ENCODE assay signal across 1 cellular context in the genomic region with DNA sequence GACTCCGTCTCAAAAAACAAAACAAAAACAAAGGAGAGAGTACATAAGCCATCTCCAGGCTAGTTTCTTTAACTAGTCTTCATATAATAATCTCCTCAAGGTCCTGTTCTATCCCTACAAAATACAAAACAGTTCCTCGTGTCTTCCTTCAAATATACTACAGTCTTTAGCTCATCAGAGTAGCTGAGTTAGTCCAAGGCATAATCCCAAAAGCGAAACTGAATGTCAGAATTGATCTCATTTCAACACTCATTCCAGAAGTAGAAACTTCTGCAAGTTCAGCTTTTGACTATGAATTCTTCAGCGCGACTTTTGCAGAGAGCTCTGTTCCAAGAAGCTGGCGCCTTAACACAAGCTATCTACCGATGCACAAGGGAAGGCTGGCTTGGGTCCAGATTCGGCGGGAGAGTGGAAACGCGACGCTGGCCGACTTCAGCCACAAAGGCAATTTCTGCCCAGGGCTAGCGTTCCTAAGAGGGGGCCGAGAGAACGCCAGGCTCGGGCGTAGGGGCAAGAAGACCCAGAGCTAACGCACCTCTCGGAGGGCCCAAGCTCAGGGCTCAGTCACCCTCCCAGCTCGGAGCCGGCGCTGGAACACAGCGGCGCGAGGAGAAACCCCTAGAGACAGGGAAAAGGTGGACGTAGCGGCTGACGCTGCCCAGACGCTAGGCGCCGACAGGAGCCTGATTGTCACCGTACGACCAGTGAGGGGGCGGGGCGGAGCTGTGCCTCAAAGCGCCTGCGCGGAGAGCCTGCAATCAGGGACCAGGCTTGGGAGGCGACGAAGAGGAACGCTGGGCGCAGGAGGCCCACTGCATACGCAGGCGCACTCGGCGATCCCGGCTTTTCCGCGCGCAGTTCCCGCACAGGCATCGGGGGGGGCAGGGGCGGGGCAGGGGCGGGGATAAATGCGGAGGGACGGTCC.
TF ChIP-seq lines count a peak whose summit lies in the region.

No MANE protein-coding gene starts in this region.

TF ChIP-seq in HepG2, 621 proteins besides CTCF, POLR2A, EP300 and RAD21 (continued from another document and continues in another):
- TF ChIP-seq ZBTB49 (CRISPR knock-in tag; IDR thresholded peaks at IDR 0.05; ENCODE audit: borderline replicate concordance) = peak; percentile 15; the same call in 1 of the 2 replicates
- peak; percentile 60; the same call in 1 of the 2 replicates for TF ChIP-seq ZFP91 (CRISPR knock-in tag; IDR thresholded peaks at IDR 0.05; ENCODE audit: borderline replicate concordance)
- TF ChIP-seq PTBP1 (IDR thresholded peaks at IDR 0.05; ENCODE audit: low read depth, low read length, poor library complexity, severe bottlenecking) = no peak
- no peak for TF ChIP-seq ZNF781 (CRISPR knock-in tag; IDR thresholded peaks at IDR 0.05; ENCODE audit: borderline replicate concordance, not compliant biosample characterization)
- TF ChIP-seq ZNF703 (CRISPR knock-in tag; IDR thresholded peaks at IDR 0.05; ENCODE audit: borderline replicate concordance) = no peak
- TF ChIP-seq SSRP1 (CRISPR knock-in tag; IDR thresholded peaks at IDR 0.05) = no peak
- peak; percentile 43; the same call in 1 of the 2 replicates for TF ChIP-seq FOXO1 (CRISPR knock-in tag; IDR thresholded peaks at IDR 0.05)
- peak; percentile 35; the same call in 1 of the 2 replicates for TF ChIP-seq ZSCAN21 (CRISPR knock-in tag; IDR thresholded peaks at IDR 0.05; ENCODE audit: borderline replicate concordance)
- TF ChIP-seq CAMTA2 (CRISPR knock-in tag; IDR thresholded peaks at IDR 0.05; ENCODE audit: borderline replicate concordance) = no peak
- TF ChIP-seq MBD4 (IDR thresholded peaks at IDR 0.05; ENCODE audit: borderline replicate concordance, low read length) = no peak
- TF ChIP-seq, protein P1, sequence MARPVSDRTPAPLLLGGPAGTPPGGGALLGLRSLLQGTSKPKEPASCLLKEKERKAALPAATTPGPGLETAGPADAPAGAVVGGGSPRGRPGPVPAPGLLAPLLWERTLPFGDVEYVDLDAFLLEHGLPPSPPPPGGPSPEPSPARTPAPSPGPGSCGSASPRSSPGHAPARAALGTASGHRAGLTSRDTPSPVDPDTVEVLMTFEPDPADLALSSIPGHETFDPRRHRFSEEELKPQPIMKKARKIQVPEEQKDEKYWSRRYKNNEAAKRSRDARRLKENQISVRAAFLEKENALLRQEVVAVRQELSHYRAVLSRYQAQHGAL (CRISPR knock-in tag; IDR thresholded peaks at IDR 0.05; ENCODE audit: not compliant biosample characterization) = no peak
- no peak for TF ChIP-seq ZBED4 (CRISPR knock-in tag; IDR thresholded peaks at IDR 0.05; ENCODE audit: borderline replicate concordance)
- no peak for TF ChIP-seq SMARCC2 (IDR thresholded peaks at IDR 0.05)
- no peak for TF ChIP-seq BCLAF1 (IDR thresholded peaks at IDR 0.05)
- TF ChIP-seq GTF2F1 (IDR thresholded peaks at IDR 0.05; ENCODE audit: low read length) = no peak
- TF ChIP-seq PRMT3 (CRISPR knock-in tag; IDR thresholded peaks at IDR 0.05; ENCODE audit: borderline replicate concordance, low read depth) = no peak; the same call in 1 of the 2 replicates
- peak; percentile 83; the same call in 1 of the 2 replicates for TF ChIP-seq ZNF441 (CRISPR knock-in tag; IDR thresholded peaks at IDR 0.05; ENCODE audit: borderline replicate concordance)
- TF ChIP-seq HOMEZ (CRISPR knock-in tag; IDR thresholded peaks at IDR 0.05; ENCODE audit: low read depth) = peak; percentile 57; the same call in 1 of the 2 replicates
- peak; percentile 31; the same call in 1 of the 2 replicates for TF ChIP-seq ELF1 (CRISPR knock-in tag; IDR thresholded peaks at IDR 0.05)
- TF ChIP-seq GABPA (IDR thresholded peaks at IDR 0.05; ENCODE audit: low read depth, low read length) = no peak
- TF ChIP-seq GABPA (CRISPR knock-in tag; IDR thresholded peaks at IDR 0.05; ENCODE audit: low read depth) = no peak
- TF ChIP-seq TP53 (CRISPR knock-in tag; conservative IDR thresholded peaks at IDR 0.05) = no peak
- TF ChIP-seq CREB1 (IDR thresholded peaks at IDR 0.05) = peak; percentile 77
- TF ChIP-seq CREB1 (CRISPR knock-in tag; IDR thresholded peaks at IDR 0.05) = peak; percentile 74
- no peak for TF ChIP-seq NR3C1 (CRISPR knock-in tag; IDR thresholded peaks at IDR 0.05)
- TF ChIP-seq ZNF501 (CRISPR knock-in tag; IDR thresholded peaks at IDR 0.05) = peak; percentile 88
- TF ChIP-seq NFYB (CRISPR knock-in tag; IDR thresholded peaks at IDR 0.05) = peak; percentile 47
- TF ChIP-seq SMAD3 (CRISPR knock-in tag; IDR thresholded peaks at IDR 0.05) = 0 out of 2 replicates have a peak, but pooled peaks have one; percentile 22
- peak; percentile 62; the same call in 1 of the 2 replicates for TF ChIP-seq ZSCAN5A (CRISPR knock-in tag; IDR thresholded peaks at IDR 0.05; ENCODE audit: borderline replicate concordance)
- TF ChIP-seq POLR2AphosphoS2 (IDR thresholded peaks at IDR 0.05; ENCODE audit: low read depth, low read length) = no peak
- no peak for TF ChIP-seq ZNF883 (CRISPR knock-in tag; IDR thresholded peaks at IDR 0.05; ENCODE audit: not compliant biosample characterization)
- peak; percentile 80 for TF ChIP-seq ZMAT3 (CRISPR knock-in tag; conservative IDR thresholded peaks at IDR 0.05)
- TF ChIP-seq ZNF124 (CRISPR knock-in tag; IDR thresholded peaks at IDR 0.05) = peak; percentile 30; the same call in 1 of the 2 replicates
- no peak for TF ChIP-seq ZNF317 (CRISPR knock-in tag; IDR thresholded peaks at IDR 0.05)
- TF ChIP-seq NCOA5 (CRISPR knock-in tag; IDR thresholded peaks at IDR 0.05) = no peak
- peak; percentile 60; the same call in 1 of the 2 replicates for TF ChIP-seq SRY (CRISPR knock-in tag; IDR thresholded peaks at IDR 0.05)
- no peak for TF ChIP-seq JUN (CRISPR knock-in tag; IDR thresholded peaks at IDR 0.05)
- no peak; the same call in 1 of the 2 replicates for TF ChIP-seq ZNF691 (CRISPR knock-in tag; IDR thresholded peaks at IDR 0.05; ENCODE audit: borderline replicate concordance, low read depth)
- TF ChIP-seq ZNF367 (CRISPR knock-in tag; IDR thresholded peaks at IDR 0.05; ENCODE audit: borderline replicate concordance) = 0 out of 2 replicates have a peak, but pooled peaks have one; percentile 39
- TF ChIP-seq ZFP36L2 (CRISPR knock-in tag; IDR thresholded peaks at IDR 0.05) = 0 out of 2 replicates have a peak, but pooled peaks have one; percentile 63
- peak; percentile 71; the same call in 1 of the 2 replicates for TF ChIP-seq KMT2B (CRISPR knock-in tag; IDR thresholded peaks at IDR 0.05)
